In genomic region chr19:54462713-54463530, GRCh38 we compare ENCODE assay signal across 1 cellular context.
TF ChIP-seq lines count a peak whose summit lies in the region.

No MANE protein-coding gene starts in this region.

TF ChIP-seq in HepG2, 621 proteins besides CTCF, POLR2A, EP300 and RAD21 (continued from another document and continues in another):
- TF ChIP-seq AKNA (CRISPR knock-in tag; IDR thresholded peaks at IDR 0.05; ENCODE audit: borderline replicate concordance) (peak; percentile 87; the same call in 1 of the 2 replicates), ZNF543 (CRISPR knock-in tag; IDR thresholded peaks at IDR 0.05) (no peak), ZNF207 (IDR thresholded peaks at IDR 0.05; ENCODE audit: borderline replicate concordance) (no peak), ZNF841 (CRISPR knock-in tag; IDR thresholded peaks at IDR 0.05; ENCODE audit: borderline replicate concordance) (no peak), SIN3B (IDR thresholded peaks at IDR 0.05; ENCODE audit: low read length) (no peak), PLRG1 (conservative IDR thresholded peaks at IDR 0.05) (no peak), ZNF253 (CRISPR knock-in tag; IDR thresholded peaks at IDR 0.05; ENCODE audit: borderline replicate concordance) (peak; percentile 75; the same call in 1 of the 2 replicates), E2F1 (CRISPR knock-in tag; IDR thresholded peaks at IDR 0.05) (peak; percentile 49; the same call in 1 of the 2 replicates), RFXAP (CRISPR knock-in tag; IDR thresholded peaks at IDR 0.05; ENCODE audit: borderline replicate concordance) (peak; percentile 71; the same call in 1 of the 2 replicates), ZHX1 (CRISPR knock-in tag; IDR thresholded peaks at IDR 0.05; ENCODE audit: low read depth) (0 out of 2 replicates have a peak, but pooled peaks have one; percentile 66), ESRRA (CRISPR knock-in tag; IDR thresholded peaks at IDR 0.05; ENCODE audit: low read depth) (no peak), ZC3H4 (CRISPR knock-in tag; IDR thresholded peaks at IDR 0.05; ENCODE audit: borderline replicate concordance) (peak; percentile 90; the same call in 1 of the 2 replicates), ZNF362 (CRISPR knock-in tag; IDR thresholded peaks at IDR 0.05; ENCODE audit: borderline replicate concordance) (peak; percentile 46), IRF9 (CRISPR knock-in tag; IDR thresholded peaks at IDR 0.05; ENCODE audit: borderline replicate concordance) (peak; percentile 41; the same call in 1 of the 2 replicates), ZFX (CRISPR knock-in tag; IDR thresholded peaks at IDR 0.05; ENCODE audit: low read depth) (peak; percentile 76), THAP8 (CRISPR knock-in tag; IDR thresholded peaks at IDR 0.05; ENCODE audit: borderline replicate concordance) (peak; percentile 28; the same call in 1 of the 2 replicates), SP2 (CRISPR knock-in tag; IDR thresholded peaks at IDR 0.05) (peak; percentile 54; the same call in 1 of the 2 replicates), SP5 (CRISPR knock-in tag; IDR thresholded peaks at IDR 0.05; ENCODE audit: borderline replicate concordance, low read depth) (no peak), SIX4 (CRISPR knock-in tag; IDR thresholded peaks at IDR 0.05) (no peak; the same call in 1 of the 2 replicates), PRDM10 (CRISPR knock-in tag; IDR thresholded peaks at IDR 0.05; ENCODE audit: low read depth) (no peak), ZNF780A (CRISPR knock-in tag; IDR thresholded peaks at IDR 0.05) (no peak), PRDM4 (CRISPR knock-in tag; IDR thresholded peaks at IDR 0.05; ENCODE audit: borderline replicate concordance) (no peak), GPBP1L1 (CRISPR knock-in tag; IDR thresholded peaks at IDR 0.05) (no peak), BCL3 (CRISPR knock-in tag; IDR thresholded peaks at IDR 0.05) (peak; percentile 17), KDM5A (IDR thresholded peaks at IDR 0.05; ENCODE audit: borderline replicate concordance, low read length) (no peak), KLF6 (CRISPR knock-in tag; IDR thresholded peaks at IDR 0.05) (no peak; the same call in 1 of the 2 replicates), STAT6 (CRISPR knock-in tag; IDR thresholded peaks at IDR 0.05; ENCODE audit: borderline replicate concordance) (no peak)
